Comparison of ENCODE assay signal across 23 cellular contexts in genomic region chr1:67627906-67628305, GRCh38.
"Had no signal": no experiment of that assay in that cellular context is flagged by ENCODE, and none has a peak within 500 bp of the region (broad histone marks: within the 10 kb centered on the region; RNA-seq: fewer than 3 reads in every experiment).

No MANE protein-coding gene starts in this region.

- H3K27me3 ChIP-seq: brain microvascular endothelial cell, SJCRH30 had no signal

- H3K9me2 ChIP-seq: SK-N-SH had no signal

- H3K36me3 Mint-ChIP-seq: activated naive CD4-positive, alpha-beta T cell treated with anti-CD3 and anti-CD28 coated beads, Interleukin-2, amount 10 ng/mL, durations not matched to agents 7 days and 5 days; activated naive CD8-positive, alpha-beta T cell treated with anti-CD3 and anti-CD28 coated beads for 36 hours had no signal

- DNase-seq: activated CD4-positive, alpha-beta memory T cell treated with anti-CD3 and anti-CD28 coated beads, Interleukin-2, amount 10 ng/mL, durations not matched to agents 7 days and 5 days; activated CD4-positive, alpha-beta T cell treated with anti-CD3 and anti-CD28 coated beads for 36 hours; activated CD4-positive, alpha-beta T cell treated with anti-CD3 and anti-CD28 coated beads, Interleukin-2, amount 50 U/mL, for 1 hour; activated gamma-delta T cell treated with Interleukin-2 at 50 U/mL for 16 hours; activated naive CD4-positive, alpha-beta T cell treated with anti-CD3 and anti-CD28 coated beads, Interleukin-2, amount 10 ng/mL, durations not matched to agents 7 days and 5 days; activated naive CD8-positive, alpha-beta T cell treated with anti-CD3 and anti-CD28 coated beads for 36 hours; activated T-cell treated with anti-CD3 and anti-CD28 coated beads for 4 hours; activated T-cell treated with anti-CD3 and anti-CD28 coated beads, Interleukin-2, amount 50 U/mL, for 48 hours; brain microvascular endothelial cell; caudate nucleus; NCI-H1048; NCI-H146; NCI-H187 treated with DMSO at 0.1 percent for 48 hours; NCI-H2081 treated with DMSO at 0.1 percent for 48 hours; NCI-H446; NCI-H524; Right ventricle myocardium superior; RPMI8226; SJCRH30; SK-N-SH; T-helper 1 cell; WERI-Rb-1 had no signal

- H3K4me3 Mint-ChIP-seq: activated CD4-positive, alpha-beta memory T cell treated with anti-CD3 and anti-CD28 coated beads, Interleukin-2, amount 10 ng/mL, durations not matched to agents 7 days and 5 days; activated CD4-positive, alpha-beta T cell treated with anti-CD3 and anti-CD28 coated beads for 36 hours; activated naive CD4-positive, alpha-beta T cell treated with anti-CD3 and anti-CD28 coated beads, Interleukin-2, amount 10 ng/mL, durations not matched to agents 7 days and 5 days; activated naive CD8-positive, alpha-beta T cell treated with anti-CD3 and anti-CD28 coated beads for 36 hours; activated T-helper 17 cell treated with anti-CD3 and anti-CD28 coated beads, Interleukin-2, amount 50 U/mL, for 72 hours had no signal

- H3K36me3 ChIP-seq: brain microvascular endothelial cell, SJCRH30, WERI-Rb-1 had no signal

- H3K27me3 Mint-ChIP-seq: activated CD4-positive, alpha-beta T cell treated with anti-CD3 and anti-CD28 coated beads for 36 hours; activated naive CD8-positive, alpha-beta T cell treated with anti-CD3 and anti-CD28 coated beads for 36 hours had no signal

- H3K4me3 ChIP-seq: SJCRH30 had no signal

- H3K4me1 Mint-ChIP-seq: activated CD4-positive, alpha-beta T cell treated with anti-CD3 and anti-CD28 coated beads for 36 hours; activated naive CD4-positive, alpha-beta T cell treated with anti-CD3 and anti-CD28 coated beads, Interleukin-2, amount 10 ng/mL, durations not matched to agents 7 days and 5 days; activated naive CD8-positive, alpha-beta T cell treated with anti-CD3 and anti-CD28 coated beads for 36 hours had no signal

- H3K4me2 ChIP-seq: SK-N-SH had no signal

- ATAC-seq: activated CD4-positive, alpha-beta T cell treated with anti-CD3 and anti-CD28 coated beads for 36 hours; activated T-helper 17 cell treated with anti-CD3 and anti-CD28 coated beads, Interleukin-2, amount 50 U/mL, for 72 hours had no signal

- H3K27ac ChIP-seq: SJCRH30, WERI-Rb-1 had no signal

- H3K9me3 ChIP-seq: SJCRH30, SK-N-SH had no signal

- H3K27ac Mint-ChIP-seq: activated CD4-positive, alpha-beta memory T cell treated with anti-CD3 and anti-CD28 coated beads, Interleukin-2, amount 10 ng/mL, durations not matched to agents 7 days and 5 days; activated CD4-positive, alpha-beta T cell treated with anti-CD3 and anti-CD28 coated beads for 36 hours; activated naive CD4-positive, alpha-beta T cell treated with anti-CD3 and anti-CD28 coated beads, Interleukin-2, amount 10 ng/mL, durations not matched to agents 7 days and 5 days; activated naive CD8-positive, alpha-beta T cell treated with anti-CD3 and anti-CD28 coated beads for 36 hours; activated T-helper 17 cell treated with anti-CD3 and anti-CD28 coated beads, Interleukin-2, amount 50 U/mL, for 72 hours had no signal

- H3K9me3 Mint-ChIP-seq: activated CD4-positive, alpha-beta memory T cell treated with anti-CD3 and anti-CD28 coated beads, Interleukin-2, amount 10 ng/mL, durations not matched to agents 7 days and 5 days; activated naive CD4-positive, alpha-beta T cell treated with anti-CD3 and anti-CD28 coated beads, Interleukin-2, amount 10 ng/mL, durations not matched to agents 7 days and 5 days had no signal
